ENCODE assay signal across 10 cellular contexts in genomic region chr6:153503810-153504209, GRCh38.
A peak's percentile ranks its signal among the peaks of the same experiment; 100 is the strongest.
DNase-seq lines count a peak whose midpoint lies in the region; FAIRE-seq and TF ChIP-seq lines count a peak whose summit lies in the region.
"Had no signal": no experiment of that assay in that cellular context is flagged by ENCODE, and none has a peak within 500 bp of the region (broad histone marks: within the 10 kb centered on the region; RNA-seq: fewer than 3 reads in every experiment).

No MANE protein-coding gene starts in this region.

- no peak overlapping the region for H3K27ac ChIP-seq in kidney (ENCODE audit: low read depth in 2 of 2, low read length in 2 of 2)
- no peak overlapping the region for H3K27ac ChIP-seq in MM.1S (ENCODE audit: low read length)
- H3K27ac ChIP-seq: prostate gland had no signal

- H3K79me2 ChIP-seq in MM.1S (ENCODE audit: low read length), result no peaks in the 10 kb centered on the region

- in situ Hi-C loops in ACHN (cut with HindIII; ENCODE audit: low pct_ligation_motif_present, low pct_unique_long_range_greater_than_20kb, low sequenced_read_pairs) (no loop called here), KBM-7 (cut with MboI; ENCODE audit: low pct_unique_long_range_greater_than_20kb, low sequenced_read_pairs) (no loop called here)

- H3K4me1 ChIP-seq in kidney (ENCODE audit: control insufficient read depth in 1 of 2, insufficient read depth in 1 of 2, low read depth in 1 of 2, low read length in 2 of 2) (no peaks in the 10 kb centered on the region), MM.1S (ENCODE audit: low read length) (no peaks in the 10 kb centered on the region)
- H3K4me1 ChIP-seq: prostate gland had no signal

- no peak overlapping the region for H3K4me3 ChIP-seq in bronchial epithelial cell (ENCODE audit: low read depth, low read length)
- no peak overlapping the region for H3K4me3 ChIP-seq in kidney (ENCODE audit: low read length in 2 of 2)
- no peak overlapping the region for H3K4me3 ChIP-seq in MM.1S (ENCODE audit: low read length)
- H3K4me3 ChIP-seq: prostate gland had no signal

- H3F3A ChIP-seq in MM.1S (ENCODE audit: insufficient read depth, low read length), result no peaks in the 10 kb centered on the region

- intact Hi-C loops in kidney (cut with DNase I), result no loop called here

- no peaks in the 10 kb centered on the region for H3K9me2 ChIP-seq in MM.1S (replicated peaks; ENCODE audit: insufficient read depth, low read length)

- H3K9ac ChIP-seq in kidney (ENCODE audit: low read length in 2 of 2), result no peak overlapping the region
- H3K9ac ChIP-seq in MM.1S (ENCODE audit: low read length), result no peak overlapping the region

- no peak for FAIRE-seq in bronchial epithelial cell (lab: Jason Lieb, UNC)
- no peak for FAIRE-seq in kidney (lab: Jason Lieb, UNC)

- H3K4me2 ChIP-seq in MM.1S (ENCODE audit: low read depth, low read length), result no peak overlapping the region

- no peaks in the 10 kb centered on the region for H3K36me3 ChIP-seq in bronchial epithelial cell (ENCODE audit: control insufficient read depth, insufficient read depth, low read length)
- no peaks in the 10 kb centered on the region for H3K36me3 ChIP-seq in kidney (ENCODE audit: control insufficient read depth in 1 of 2, insufficient read depth in 2 of 2, low read length in 2 of 2)
- no peaks in the 10 kb centered on the region for H3K36me3 ChIP-seq in MM.1S (replicated peaks; ENCODE audit: insufficient read depth, low read length)
- H3K36me3 ChIP-seq: prostate gland had no signal

- TF ChIP-seq CTCF in GM12872 (IDR thresholded peaks at IDR 0.05; ENCODE audit: insufficient read depth, low read depth, low read length) (peak; percentile 33; the same call in 2 of the 3 replicates), bronchial epithelial cell (IDR thresholded peaks at IDR 0.05; ENCODE audit: insufficient read depth, low read length, severe bottlenecking) (peak; percentile 21), kidney (IDR thresholded peaks at IDR 0.05; ENCODE audit: borderline replicate concordance, extremely low read depth, insufficient read depth) (no peak), MM.1S (IDR thresholded peaks at IDR 0.05; ENCODE audit: low read length) (no peak)

- peak; percentile 12 for DNase-seq in ACHN
- DNase-seq in KBM-7, result peak; percentile 2
- peak; percentile 8 for DNase-seq in bronchial epithelial cell (ENCODE audit: low read depth)
- no peak for DNase-seq in kidney
- no peak for DNase-seq in putamen (ENCODE audit: low spot score)
- DNase-seq in HPDE6-E6E7 (ENCODE audit: extremely low spot score), result no peak
- DNase-seq in MM.1S, result no peak
- DNase-seq: cortex of kidney had no signal

- H2AFZ ChIP-seq in MM.1S (ENCODE audit: low read length), result no peak overlapping the region

- no peaks in the 10 kb centered on the region for H4K20me1 ChIP-seq in MM.1S (ENCODE audit: insufficient read depth, low read length)

- H3K9me3 ChIP-seq in kidney (ENCODE audit: control insufficient read depth in 1 of 2, low read length in 2 of 2) (peaks cover 0 to 2% of the 10 kb centered on the region in 2 donors), MM.1S (replicated peaks; ENCODE audit: insufficient read depth, low read length) (no peaks in the 10 kb centered on the region)
- H3K9me3 ChIP-seq: prostate gland had no signal

- H3K27me3 ChIP-seq in bronchial epithelial cell (ENCODE audit: control insufficient read depth, insufficient read depth, low read length) (no peaks in the 10 kb centered on the region), MM.1S (replicated peaks; ENCODE audit: insufficient read depth, low read length) (no peaks in the 10 kb centered on the region)

Comparison
In these comparisons a context has a peak if more than half of its experiments do, and no peak if none do; other contexts are left out.
1. DNase-seq: peak in ACHN (single experiment), KBM-7 (single experiment) and bronchial epithelial cell (single experiment); none in kidney (single experiment), putamen (single experiment), HPDE6-E6E7 (single experiment) and MM.1S (single experiment).
2. CTCF ChIP-seq: peak in GM12872 (single experiment) and bronchial epithelial cell (single experiment); none in kidney (single experiment) and MM.1S (single experiment).